7 cellular contexts compared by ENCODE assay signal in genomic region chr16:84277244-84277823, GRCh38. TPM values are rescaled to one million over a fixed set of nuclear protein-coding genes. Genes with fewer than 3 reads are reported as not detected.
A peak's percentile ranks its signal among the peaks of the same experiment; 100 is the strongest.
DNase-seq lines count a peak whose midpoint lies in the region; ATAC-seq and TF ChIP-seq lines count a peak whose summit lies in the region.

No MANE protein-coding gene starts in this region.

- POLR2A ChIA-PET in WTC11 (lab: Charles Lee): interaction anchor here (0.6 to 1.3 kb wide), 2 partner anchors 31 to 511 kb away, joined by 3 read pairs; no protein-coding TSS in a partner anchor

- no peaks in the 10 kb centered on the region for H3K9me3 Mint-ChIP-seq in WTC11

- CTCF ChIA-PET in WTC11 (lab: Charles Lee): interaction anchor here (0.5 to 4.0 kb wide), 40 partner anchors 10 to 449 kb away, joined by 3 to 86 read pairs (median 4); partner anchors contain the start of genes ATP2C2 and TAF1C

- H3K27me3 Mint-ChIP-seq in WTC11 (ENCODE audit: low read depth): no peaks in the 10 kb centered on the region; the same call in 1 of the 2 replicates

- H3K4me3 Mint-ChIP-seq in WTC11: no peak overlapping the region

- H3K27ac ChIP-seq in breast epithelium: no peak overlapping the region

- peak; percentile 79 for TF ChIP-seq CTCF in GM12864 (IDR thresholded peaks at IDR 0.05; ENCODE audit: low read depth, low read length, missing control alignments)
- peak; percentile 93 for TF ChIP-seq CTCF in WTC11 (IDR thresholded peaks at IDR 0.05)
- peak; percentile 70 to 80 (median 78) for TF ChIP-seq CTCF in breast epithelium (IDR thresholded peaks at IDR 0.05)

- intact Hi-C loops in breast epithelium (cut with DNase I; ENCODE audit: low total_unique reads): loop anchor here (10.0 kb wide), 1 partner anchor 207 kb away; no protein-coding TSS in a partner anchor

- no peaks in the 10 kb centered on the region for H3K36me3 ChIP-seq in breast epithelium

- no peaks in the 10 kb centered on the region for H3K4me1 ChIP-seq in breast epithelium

- H3K36me3 Mint-ChIP-seq in WTC11: no peaks in the 10 kb centered on the region

- H3K27ac Mint-ChIP-seq in WTC11: no peak overlapping the region

- H3K4me3 ChIP-seq in GM12864 (ENCODE audit: low read depth, low read length) (no peak overlapping the region), breast epithelium (no peak overlapping the region)

- peaks cover 10% of the 10 kb centered on the region for H3K4me1 Mint-ChIP-seq in WTC11

- no peaks in the 10 kb centered on the region for H3K9me3 ChIP-seq in breast epithelium

- DNase-seq in GM12864 (ENCODE audit: low read depth) (peak; percentile 10), NAMALWA (ENCODE audit: low spot score) (peak; percentile 75), WTC11 (ENCODE audit: low spot score) (peak; percentile 83), breast epithelium (ENCODE audit: low spot score in 2 of 2) (no peak), kidney tubule cell (ENCODE audit: low spot score) (peak; percentile 51), cerebellar nuclear complex (lab: John Stamatoyannopoulos, UW) (no peak)
- peak; percentile 77 for DNase-seq in stimulated activated CD4-positive, alpha-beta T cell treated with anti-CD3 and anti-CD28 coated beads, Interleukin-4, amount 100 ng/mL, for 24 hours

- peak; percentile 79 for ATAC-seq in WTC11

- no peak for TF ChIP-seq POLR2A in breast epithelium (IDR thresholded peaks at IDR 0.05)

- H3K27me3 ChIP-seq in breast epithelium: no peaks in the 10 kb centered on the region

TF ChIP-seq in WTC11, 78 proteins besides CTCF, POLR2A, EP300 and RAD21 (continues in another document):
- no peak for TF ChIP-seq MAX (CRISPR knock-in tag; IDR thresholded peaks at IDR 0.05)
- TF ChIP-seq ZNF396 (CRISPR knock-in tag; IDR thresholded peaks at IDR 0.05; ENCODE audit: borderline replicate concordance): no peak
- no peak for TF ChIP-seq ZNF317 (CRISPR knock-in tag; IDR thresholded peaks at IDR 0.05; ENCODE audit: borderline replicate concordance, low read depth)
- TF ChIP-seq CDX4 (CRISPR knock-in tag; IDR thresholded peaks at IDR 0.05; ENCODE audit: borderline replicate concordance): no peak
- TF ChIP-seq ZMAT4 (CRISPR knock-in tag; IDR thresholded peaks at IDR 0.05): no peak
- no peak for TF ChIP-seq HMGXB4 (CRISPR knock-in tag; IDR thresholded peaks at IDR 0.05)
- no peak for TF ChIP-seq RELA (CRISPR knock-in tag; IDR thresholded peaks at IDR 0.05; ENCODE audit: borderline replicate concordance)
- TF ChIP-seq TCF7 (CRISPR knock-in tag; IDR thresholded peaks at IDR 0.05; ENCODE audit: low read depth): no peak
- TF ChIP-seq ZNF512 (CRISPR knock-in tag; IDR thresholded peaks at IDR 0.05; ENCODE audit: borderline replicate concordance): no peak
- TF ChIP-seq HMGA2 (CRISPR knock-in tag; IDR thresholded peaks at IDR 0.05): no peak
- no peak for TF ChIP-seq FOXP4 (CRISPR knock-in tag; IDR thresholded peaks at IDR 0.05)
- no peak for TF ChIP-seq NFYB (CRISPR knock-in tag; conservative IDR thresholded peaks at IDR 0.05; ENCODE audit: low read depth)
- no peak for TF ChIP-seq E2F4 (CRISPR knock-in tag; IDR thresholded peaks at IDR 0.05; ENCODE audit: borderline replicate concordance, low read depth)
- no peak for TF ChIP-seq ATF6 (CRISPR knock-in tag; IDR thresholded peaks at IDR 0.05)
- TF ChIP-seq ATF1 (CRISPR knock-in tag; IDR thresholded peaks at IDR 0.05): no peak
- TF ChIP-seq ETV6 (CRISPR knock-in tag; IDR thresholded peaks at IDR 0.05): no peak
- TF ChIP-seq ZNF263 (CRISPR knock-in tag; IDR thresholded peaks at IDR 0.05; ENCODE audit: low read depth): no peak

RNA-seq across cellular contexts. Expression of gene WFDC1, which starts 17.3 kb away (rescaled TPM):
- 0.32 to 0.50 TPM (median 0.41 TPM) in 3 replicates for total RNA-seq in WTC11 (2021)
- 1 to 10 TPM in 2 of 3 donors, under 1 TPM in 1; 0.16 to 3.3 (median 1.3) TPM for total RNA-seq in breast epithelium

RNA-seq across cellular contexts. Expression of gene KCNG4, which starts 37.5 kb away (rescaled TPM):
- total RNA-seq in WTC11 (2021) (not detected in 3 replicates), breast epithelium (not detected)

Comparison
In these comparisons a context has a peak if more than half of its experiments do, and no peak if none do; other contexts are left out.
1. DNase-seq: peak in GM12864 (single experiment), NAMALWA (single experiment), WTC11 (single experiment), kidney tubule cell (single experiment) and stimulated activated CD4-positive, alpha-beta T cell treated with anti-CD3 and anti-CD28 coated beads, Interleukin-4, amount 100 ng/mL, for 24 hours (single experiment); none in breast epithelium (0 of 2) and cerebellar nuclear complex (0 of 2).
2. Peak in every context shown above with its lines, with median percentiles within 50 percentile points of each other: CTCF ChIP-seq.